ENCODE assay signal across 19 cellular contexts in genomic region chr20:33475381-33476160, GRCh38. TPM values are rescaled to one million over a fixed set of nuclear protein-coding genes. Genes with fewer than 3 reads are reported as not detected.
DNase-seq lines count a peak whose midpoint lies in the region; ATAC-seq and TF ChIP-seq lines count a peak whose summit lies in the region.
"Had no signal": no experiment of that assay in that cellular context is flagged by ENCODE, and none has a peak within 500 bp of the region (broad histone marks: within the 10 kb centered on the region; RNA-seq: fewer than 3 reads in every experiment).

No MANE protein-coding gene starts in this region.

- H3K27ac ChIP-seq in OCI-LY7 (ENCODE audit: low read depth, low read length, poor library complexity, severe bottlenecking) (peak overlapping the region; percentile 38), MM.1S (ENCODE audit: low read length) (no peak overlapping the region)
- H3K27ac ChIP-seq: 22Rv1, adrenal gland, ovary, RWPE1, tibial artery, VCaP had no signal

- H3K9me3 Mint-ChIP-seq in nephron progenitor cell = no peaks in the 10 kb centered on the region
- no peaks in the 10 kb centered on the region for H3K9me3 Mint-ChIP-seq in stimulated activated memory B cell treated with anti-CD40 and anti-IgM and Interleukin-4, amounts not matched to agents 10 μg/mL and 1 μg/mL and 100 μg/mL, for 72 hours

- no peak for TF ChIP-seq CTCF in OCI-LY7 (conservative IDR thresholded peaks at IDR 0.05; ENCODE audit: low read length)
- no peak for TF ChIP-seq CTCF in nephron progenitor cell (IDR thresholded peaks at IDR 0.05)
- TF ChIP-seq CTCF in MM.1S (IDR thresholded peaks at IDR 0.05; ENCODE audit: low read length) = no peak

- CTCF ChIA-PET in OCI-LY7 (lab: Charles Lee; ENCODE audit: unreplicated experiment) = interaction anchor here (0.6 to 1.4 kb wide), 3 partner anchors 10 to 387 kb away, joined by 3 to 8 read pairs (median 4); no protein-coding TSS in a partner anchor

- no peaks in the 10 kb centered on the region for H3K27me3 ChIP-seq in MM.1S (replicated peaks; ENCODE audit: insufficient read depth, low read length)
- H3K27me3 ChIP-seq: adrenal gland, ovary had no signal

- intact Hi-C loops in OCI-LY7 (cut with micrococcal nuclease; ENCODE audit: unreplicated experiment) = no loop called here

- H3K9me3 ChIP-seq in OCI-LY7 (ENCODE audit: low read length) (no peaks in the 10 kb centered on the region), MM.1S (replicated peaks; ENCODE audit: insufficient read depth, low read length) (no peaks in the 10 kb centered on the region)
- H3K9me3 ChIP-seq: adrenal gland, ovary, tibial artery had no signal

- H4K20me1 ChIP-seq in OCI-LY7 (ENCODE audit: insufficient read depth, low read length) = no peaks in the 10 kb centered on the region
- H4K20me1 ChIP-seq in MM.1S (ENCODE audit: insufficient read depth, low read length) = no peaks in the 10 kb centered on the region

- H3K4me3 ChIP-seq in OCI-LY7 (ENCODE audit: low read depth, low read length, poor library complexity, severe bottlenecking) = peak overlapping the region; percentile 49
- no peak overlapping the region for H3K4me3 ChIP-seq in MM.1S (ENCODE audit: low read length)
- H3K4me3 ChIP-seq: adrenal gland, ovary, smooth muscle cell, tibial artery had no signal

- H3K4me2 ChIP-seq in OCI-LY7 (ENCODE audit: low read length) (peak overlapping the region; percentile 72), MM.1S (ENCODE audit: low read depth, low read length) (no peak overlapping the region)
- H3K4me2 ChIP-seq: smooth muscle cell had no signal

- DNase-seq in DMS 273 (lab: John Stamatoyannopoulos, UW; ENCODE audit: unreplicated experiment) = peak; percentile 23
- no peak for DNase-seq in DMS 273 treated with DMSO at 0.1 percent for 48 hours (lab: John Stamatoyannopoulos, UW)
- DNase-seq in NCI-H146 treated with DMSO at 0.1 percent for 48 hours (lab: John Stamatoyannopoulos, UW; ENCODE audit: unreplicated experiment) = peak; percentile 91
- no peak for DNase-seq in OCI-LY7 (ENCODE audit: low spot score)
- no peak for DNase-seq in nephron progenitor cell
- no peak for DNase-seq in MM.1S
- DNase-seq: adrenal gland; effector CD8-positive, alpha-beta T cell; EL; kidney glomerular epithelial cell; NCI-H446 treated with DMSO at 0.1 percent for 48 hours; ovary; tibial artery had no signal

- peaks cover 62% of the 10 kb centered on the region for H3K4me1 ChIP-seq in OCI-LY7 (ENCODE audit: insufficient read depth, low read length, poor library complexity, severe bottlenecking)
- no peaks in the 10 kb centered on the region for H3K4me1 ChIP-seq in MM.1S (ENCODE audit: low read length)
- H3K4me1 ChIP-seq: adrenal gland, tibial artery had no signal

- H3F3A ChIP-seq in MM.1S (ENCODE audit: insufficient read depth, low read length) = no peaks in the 10 kb centered on the region

- no peaks in the 10 kb centered on the region for H3K36me3 ChIP-seq in OCI-LY7 (ENCODE audit: insufficient read depth, low read length)
- H3K36me3 ChIP-seq in MM.1S (replicated peaks; ENCODE audit: insufficient read depth, low read length) = no peaks in the 10 kb centered on the region
- H3K36me3 ChIP-seq: adrenal gland, ovary, tibial artery had no signal

- H3K27me3 Mint-ChIP-seq in nephron progenitor cell (ENCODE audit: low read depth, poor library complexity) = peaks cover 36% of the 10 kb centered on the region
- H3K27me3 Mint-ChIP-seq in stimulated activated memory B cell treated with anti-CD40 and anti-IgM and Interleukin-4, amounts not matched to agents 10 μg/mL and 1 μg/mL and 100 μg/mL, for 72 hours = no peaks in the 10 kb centered on the region

- H3K9me2 ChIP-seq in OCI-LY7 (ENCODE audit: insufficient read depth, low read length) (no peaks in the 10 kb centered on the region), MM.1S (replicated peaks; ENCODE audit: insufficient read depth, low read length) (no peaks in the 10 kb centered on the region)

- H2AFZ ChIP-seq in OCI-LY7 (ENCODE audit: low read length) (peak overlapping the region; percentile 91), MM.1S (ENCODE audit: low read length) (no peak overlapping the region)

- peak overlapping the region; percentile 41 for H3K27ac Mint-ChIP-seq in nephron progenitor cell
- no peak overlapping the region for H3K27ac Mint-ChIP-seq in stimulated activated memory B cell treated with anti-CD40 and anti-IgM and Interleukin-4, amounts not matched to agents 10 μg/mL and 1 μg/mL and 100 μg/mL, for 72 hours

- H3K4me3 Mint-ChIP-seq in nephron progenitor cell = no peak overlapping the region
- H3K4me3 Mint-ChIP-seq in stimulated activated memory B cell treated with anti-CD40 and anti-IgM and Interleukin-4, amounts not matched to agents 10 μg/mL and 1 μg/mL and 100 μg/mL, for 72 hours = no peak overlapping the region

- BruUV-seq in OCI-LY7 (replicated peaks; lab: Mats Ljungman, UMichigan) = no TSS peak

- POLR2A ChIA-PET in OCI-LY7 (lab: Charles Lee) = interaction anchor here (0.6 to 2.6 kb wide), 6 partner anchors 9 to 191 kb away, joined by 3 to 12 read pairs (median 4); partner anchors contain the start of genes ACTL10 and CBFA2T2

- H3K9ac ChIP-seq in MM.1S (ENCODE audit: low read length) = no peak overlapping the region

- ATAC-seq in stimulated activated memory B cell treated with anti-CD40 and anti-IgM and Interleukin-4, amounts not matched to agents 10 μg/mL and 1 μg/mL and 100 μg/mL, for 72 hours = no peak
- no peak for ATAC-seq in HG02884 (IDR thresholded peaks at IDR 0.05; ENCODE audit: unreplicated experiment)

- H3K79me2 ChIP-seq in OCI-LY7 (ENCODE audit: insufficient read depth, low read depth, low read length) = no peaks in the 10 kb centered on the region
- H3K79me2 ChIP-seq in MM.1S (ENCODE audit: low read length) = no peaks in the 10 kb centered on the region

- peaks cover 32% of the 10 kb centered on the region for H3K4me1 Mint-ChIP-seq in nephron progenitor cell
- H3K4me1 Mint-ChIP-seq in stimulated activated memory B cell treated with anti-CD40 and anti-IgM and Interleukin-4, amounts not matched to agents 10 μg/mL and 1 μg/mL and 100 μg/mL, for 72 hours = peaks cover 12% of the 10 kb centered on the region

- H3K36me3 Mint-ChIP-seq in nephron progenitor cell (ENCODE audit: low read depth) = no peaks in the 10 kb centered on the region
- no peaks in the 10 kb centered on the region for H3K36me3 Mint-ChIP-seq in stimulated activated memory B cell treated with anti-CD40 and anti-IgM and Interleukin-4, amounts not matched to agents 10 μg/mL and 1 μg/mL and 100 μg/mL, for 72 hours

RNA-seq across cellular contexts. Expression of gene CBFA2T2, which starts 14.3 kb away (rescaled TPM):
- 32.9 and 38.5 TPM in 2 replicates for total RNA-seq in OCI-LY7 (2014; rRNA removed; shearing (Covaris generic))
- 20.7 and 22.2 TPM in 2 replicates for total RNA-seq in OCI-LY7 (2022)

RNA-seq across cellular contexts. Expression of gene SNTA1, which starts 32.0 kb away (rescaled TPM):
- total RNA-seq in OCI-LY7 (2014; rRNA removed; shearing (Covaris generic)) = 44.8 and 46.5 TPM in 2 replicates
- 36.6 and 42.1 TPM in 2 replicates for total RNA-seq in OCI-LY7 (2022)

Comparison
In these comparisons a context has a peak if more than half of its experiments do, and no peak if none do; other contexts are left out.
1. DNase-seq: peak in DMS 273 (single experiment) and NCI-H146 treated with DMSO at 0.1 percent for 48 hours (single experiment); none in DMS 273 treated with DMSO at 0.1 percent for 48 hours (single experiment), OCI-LY7 (single experiment), nephron progenitor cell (single experiment) and MM.1S (single experiment).